19 cellular contexts compared by ENCODE assay signal in the genomic region with DNA sequence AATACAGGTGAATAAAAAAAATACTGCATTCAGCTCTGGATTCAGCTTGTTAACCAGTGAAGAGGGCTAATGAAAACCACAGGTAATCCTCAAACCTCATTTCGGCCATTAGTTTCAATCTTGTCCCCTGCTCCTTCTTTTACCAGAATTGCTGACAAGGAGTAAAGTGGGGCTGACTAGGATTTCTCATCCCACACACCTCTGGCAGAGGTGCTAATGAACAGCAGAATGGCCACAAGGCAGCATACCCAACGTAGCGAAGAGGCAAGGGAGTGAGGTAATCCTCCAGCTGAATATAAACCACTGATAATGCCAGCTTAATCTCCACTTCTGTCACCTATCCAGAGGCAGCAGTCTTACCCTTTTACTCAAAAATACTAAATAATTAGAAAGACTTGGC.
A peak's percentile ranks its signal among the peaks of the same experiment; 100 is the strongest.
DNase-seq lines count a peak whose midpoint lies in the region; FAIRE-seq and TF ChIP-seq lines count a peak whose summit lies in the region.
"Had no signal": no experiment of that assay in that cellular context is flagged by ENCODE, and none has a peak within 500 bp of the region (broad histone marks: within the 10 kb centered on the region; RNA-seq: fewer than 3 reads in every experiment).

No MANE protein-coding gene starts in this region.

- peaks cover 10% of the 10 kb centered on the region for H3K4me1 ChIP-seq in ACC112 (ENCODE audit: control insufficient read depth, insufficient read depth, low read length, unreplicated experiment)

- no peaks in the 10 kb centered on the region for H3K27me3 ChIP-seq in ACC112 (ENCODE audit: insufficient read depth, low read length)

- no peak overlapping the region for H3K4me3 ChIP-seq in ACC112 (ENCODE audit: low read depth, low read length)

- peak overlapping the region; percentile 73 for H2AFZ ChIP-seq in ACC112 (ENCODE audit: low read length, unreplicated experiment)

- FAIRE-seq in H54 (lab: Jason Lieb, UNC): peak; percentile 61
- FAIRE-seq: RCC 7860 had no signal

- TF ChIP-seq POLR2A in H54 (IDR thresholded peaks at IDR 0.05; ENCODE audit: low read depth, low read length): no peak

- no peaks in the 10 kb centered on the region for H3K79me2 ChIP-seq in ACC112 (ENCODE audit: control insufficient read depth, insufficient read depth, low read length, unreplicated experiment)

- DNase-seq in H54 (ENCODE audit: insufficient read length, low spot score): no peak
- DNase-seq in astrocyte of the hippocampus (ENCODE audit: low read depth, low spot score): peak; percentile 23
- peak; percentile 2 for DNase-seq in myocyte (ENCODE audit: low read depth)
- no peak for DNase-seq in middle frontal gyrus (ENCODE audit: extremely low spot score, low spot score)
- no peak for DNase-seq in HK-2 (ENCODE audit: unreplicated experiment)
- no peak for DNase-seq in NCI-H2081 treated with DMSO at 0.1 percent for 48 hours (lab: John Stamatoyannopoulos, UW)
- DNase-seq in glomerular visceral epithelial cell (ENCODE audit: extremely low spot score): no peak
- DNase-seq: ACHN, AML-193, DMS153, Kasumi-1, NCI-H1105, NCI-H1694, NCI-H2107, NCI-H345, NCI-H526, SHP77 had no signal

- no peak overlapping the region for H3K27ac ChIP-seq in ACC112 (ENCODE audit: low read depth, low read length)

- no peaks in the 10 kb centered on the region for H3K36me3 ChIP-seq in ACC112 (ENCODE audit: insufficient read depth, low read length)

Comparison
In these comparisons a context has a peak if more than half of its experiments do, and no peak if none do; other contexts are left out.
1. DNase-seq: peak in astrocyte of the hippocampus (single experiment) and myocyte (single experiment); none in H54 (single experiment), middle frontal gyrus (single experiment), HK-2 (single experiment), NCI-H2081 treated with DMSO at 0.1 percent for 48 hours (single experiment) and glomerular visceral epithelial cell (single experiment).